In the genomic region with DNA sequence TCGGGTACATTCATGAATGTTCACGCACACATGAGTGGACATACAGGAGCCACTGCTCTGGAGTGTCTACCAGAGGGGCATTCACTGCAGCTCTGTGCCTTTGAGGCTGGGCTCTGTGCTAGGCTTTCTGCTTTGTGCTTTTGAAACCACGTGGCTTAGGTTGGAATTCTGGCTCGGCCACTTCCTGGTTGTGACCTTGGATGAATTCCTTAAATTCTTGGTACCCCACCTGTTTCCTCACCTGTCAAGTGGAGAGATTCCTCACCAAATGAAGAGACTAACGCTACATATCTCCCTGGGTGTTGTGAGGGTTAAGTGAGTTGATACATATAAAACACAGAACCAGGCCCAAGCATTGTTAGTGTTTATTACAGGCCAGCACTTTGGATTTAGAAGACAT, we compare ENCODE assay signal across 15 cellular contexts.
"Had no signal": no experiment of that assay in that cellular context is flagged by ENCODE, and none has a peak within 500 bp of the region (broad histone marks: within the 10 kb centered on the region; RNA-seq: fewer than 3 reads in every experiment).

No MANE protein-coding gene starts in this region.

- H3K4me3 ChIP-seq: adrenal gland, coronary artery, lung, right atrium auricular region, skin epidermis, thyroid gland, vagina had no signal

- H3K4me3 Mint-ChIP-seq: activated B cell treated with CpG ODN at 0.5 μM for 24 hours, naive B cell had no signal

- H3K27ac ChIP-seq: adrenal gland, coronary artery, right atrium auricular region, skin epidermis, thyroid gland, vagina had no signal

- H3K9me3 Mint-ChIP-seq: activated B cell treated with CpG ODN at 0.5 μM for 24 hours had no signal

- H3K4me1 ChIP-seq: adrenal gland, right atrium auricular region had no signal

- H3K36me3 ChIP-seq: adrenal gland, right atrium auricular region, thyroid gland, vagina had no signal

- H3K27me3 Mint-ChIP-seq: activated B cell treated with CpG ODN at 0.5 μM for 24 hours had no signal

- DNase-seq: activated B cell treated with CpG ODN at 0.5 μM for 24 hours; activated CD4-positive, alpha-beta T cell treated with anti-CD3 and anti-CD28 coated beads, Interleukin-2, amount 50 U/mL, for 48 hours; activated naive CD4-positive, alpha-beta T cell treated with Interleukin-2 at 50 U/mL for 16 hours; adrenal gland; caudate nucleus; effector CD4-positive, alpha-beta T cell; left cardiac atrium; naive B cell; nucleus accumbens; thyroid gland had no signal

- H3K27me3 ChIP-seq: adrenal gland, right atrium auricular region, thyroid gland, vagina had no signal

- H3K36me3 Mint-ChIP-seq: naive B cell had no signal

- H3K27ac Mint-ChIP-seq: activated B cell treated with CpG ODN at 0.5 μM for 24 hours had no signal

- ATAC-seq: left cardiac atrium had no signal

- H3K9me3 ChIP-seq: adrenal gland, right atrium auricular region, thyroid gland, vagina had no signal

- H3K4me1 Mint-ChIP-seq: activated B cell treated with CpG ODN at 0.5 μM for 24 hours had no signal
